In the genomic region with DNA sequence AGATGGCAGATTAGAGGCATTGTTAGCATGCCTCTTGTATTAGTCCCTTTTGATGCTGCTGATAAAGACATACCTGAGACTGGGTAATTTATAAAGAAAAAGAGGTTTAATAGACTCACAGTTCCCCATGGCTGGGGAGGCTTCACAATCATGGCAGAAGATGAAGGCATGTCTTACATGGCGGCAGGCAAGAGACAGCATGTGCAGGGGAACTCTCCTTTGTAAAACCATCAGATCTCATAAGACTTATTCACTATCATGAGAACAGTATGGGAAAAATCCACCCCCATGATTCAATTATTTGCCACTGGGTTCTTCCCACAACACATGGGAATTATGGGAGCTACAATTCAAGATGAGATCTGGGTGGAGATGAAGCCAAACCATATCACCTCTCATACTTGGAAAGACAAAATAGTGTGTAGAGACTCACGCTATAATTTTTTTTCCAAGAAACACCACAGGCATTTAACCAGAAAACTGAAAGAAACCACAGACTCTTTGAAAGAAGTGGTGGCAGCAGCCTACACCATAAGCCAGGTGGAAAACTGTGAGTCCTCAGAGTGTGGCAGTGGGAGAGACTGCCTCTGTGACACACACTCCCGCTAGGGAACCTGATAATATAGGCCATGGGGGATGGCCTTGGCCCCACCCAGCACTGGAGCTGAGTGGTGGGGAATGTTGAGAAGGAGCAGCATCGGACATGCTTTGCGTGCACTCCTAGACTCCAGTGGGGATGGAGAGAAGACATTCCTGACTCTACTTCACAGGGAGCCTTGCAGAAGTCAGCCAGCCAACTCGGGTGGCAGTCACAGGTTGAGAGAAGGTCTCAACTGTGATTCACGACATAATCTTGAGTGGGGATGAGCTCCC, we compare ENCODE assay signal across 12 cellular contexts. TPM values are rescaled to one million over a fixed set of nuclear protein-coding genes. Genes with fewer than 3 reads are reported as not detected.
A peak's percentile ranks its signal among the peaks of the same experiment; 100 is the strongest.
DNase-seq lines count a peak whose midpoint lies in the region; ATAC-seq and TF ChIP-seq lines count a peak whose summit lies in the region.
"Had no signal": no experiment of that assay in that cellular context is flagged by ENCODE, and none has a peak within 500 bp of the region (broad histone marks: within the 10 kb centered on the region; RNA-seq: fewer than 3 reads in every experiment).

No MANE protein-coding gene starts in this region.

- H3K27me3 ChIP-seq in esophagus muscularis mucosa = no peaks in the 10 kb centered on the region

- H3K4me1 ChIP-seq in esophagus muscularis mucosa = no peaks in the 10 kb centered on the region

- TF ChIP-seq POLR2A in esophagus muscularis mucosa (IDR thresholded peaks at IDR 0.05; ENCODE audit: low read depth) = no peak

- WGBS in esophagus muscularis mucosa = 93% methylated on average over 4 of the region's 7 CpGs

- DNase-seq in esophagus muscularis mucosa (ENCODE audit: extremely low spot score) = peak; percentile 31
- no peak for DNase-seq in activated gamma-delta T cell treated with Interleukin-2 at 50 U/mL for 16 hours
- DNase-seq in NCI-H2029 (lab: John Stamatoyannopoulos, UW) = no peak
- DNase-seq: effector CD4-positive, alpha-beta T cell; posterior cingulate gyrus; stimulated activated CD4-positive, alpha-beta T cell treated with anti-CD3 and anti-CD28 coated beads, Interleukin-1b, Interleukin-23, amount 100 ng/mL, for 48 hours; substantia nigra had no signal

- no peak for TF ChIP-seq EP300 in esophagus muscularis mucosa (IDR thresholded peaks at IDR 0.05)

- H3K27ac ChIP-seq in esophagus muscularis mucosa (replicated peaks in 1 of 4) = no peak overlapping the region

- intact Hi-C loops in esophagus muscularis mucosa (cut with DNase I) = no loop called here

- TF ChIP-seq CTCF in esophagus muscularis mucosa (IDR thresholded peaks at IDR 0.05) = no peak

- ATAC-seq in GM18873 (IDR thresholded peaks at IDR 0.05; ENCODE audit: low FRiP score, unreplicated experiment) (peak; percentile 6), GM21576 (IDR thresholded peaks at IDR 0.05; ENCODE audit: unreplicated experiment) (peak; percentile 15), HG03521 (IDR thresholded peaks at IDR 0.05; ENCODE audit: unreplicated experiment) (peak; percentile 3), GM18858 (IDR thresholded peaks at IDR 0.05; ENCODE audit: unreplicated experiment) (no peak)
- ATAC-seq: WTC11 had no signal

- no peak overlapping the region for H3K4me3 ChIP-seq in esophagus muscularis mucosa

- no peaks in the 10 kb centered on the region for H3K9me3 ChIP-seq in esophagus muscularis mucosa

- no peaks in the 10 kb centered on the region for H3K36me3 ChIP-seq in esophagus muscularis mucosa

RNA-seq across cellular contexts. Expression of a gene that starts 51.5 kb away (rescaled TPM):
- total RNA-seq in esophagus muscularis mucosa = 10 to 100 TPM in 1 of 4 donors, 1 to 10 TPM in 3; 5.6 to 10.5 (median 6.5) TPM
- total RNA-seq: WTC11 had no signal
